Comparison of ENCODE assay signal across 8 cellular contexts in genomic region chr7:141975806-141976523, GRCh38. TPM values are rescaled to one million over a fixed set of nuclear protein-coding genes. Genes with fewer than 3 reads are reported as not detected.
DNase-seq lines count a peak whose midpoint lies in the region; ATAC-seq, FAIRE-seq and TF ChIP-seq lines count a peak whose summit lies in the region.

No MANE protein-coding gene starts in this region.

- DNase-seq in GM12892 (ENCODE audit: insufficient read length) = peak; percentile 33
- peak; percentile 20 for DNase-seq in NCI-H1417 treated with DMSO at 0.1 percent for 48 hours (lab: John Stamatoyannopoulos, UW)
- DNase-seq in T-helper 9 cell = peak; percentile 54
- peak; percentile 60 for DNase-seq in astrocyte of the spinal cord (ENCODE audit: low read depth, low spot score)
- peak; percentile 68 for DNase-seq in iPS DF 6.9 (ENCODE audit: low read depth, low spot score)
- no peak for DNase-seq in middle frontal gyrus (ENCODE audit: extremely low spot score, low spot score)

- peak; percentile 82 for FAIRE-seq in GM12892 (lab: Jason Lieb, UNC)

- WGBS in iPS DF 6.9 (ENCODE audit: insufficient coverage, insufficient read length) = no CpG with 5 or more reads among the region's 21 CpGs

- H3K27ac ChIP-seq in iPS DF 6.9 (ENCODE audit: low read length) (no peak overlapping the region), skin epidermis (peak overlapping the region in 7 of 21 experiments; percentile 19 to 54 (median 46))

- in situ Hi-C loops in astrocyte of the spinal cord (cut with HindIII; ENCODE audit: low sequenced_read_pairs) = no loop called here

- H3K36me3 ChIP-seq in iPS DF 6.9 (ENCODE audit: control insufficient read depth, insufficient read depth, low read length) = no peaks in the 10 kb centered on the region

- H3K4me1 ChIP-seq in iPS DF 6.9 (ENCODE audit: control insufficient read depth, insufficient read depth, low read length) = no peaks in the 10 kb centered on the region

- H3K9me3 ChIP-seq in iPS DF 6.9 (ENCODE audit: control insufficient read depth, insufficient read depth, low read length) = no peaks in the 10 kb centered on the region

- TF ChIP-seq POLR2A in GM12892 (IDR thresholded peaks at IDR 0.05; ENCODE audit: low read depth, low read length) = no peak

- H3K27me3 ChIP-seq in iPS DF 6.9 (ENCODE audit: control insufficient read depth, insufficient read depth, low read length) = no peaks in the 10 kb centered on the region

- TF ChIP-seq CTCF in astrocyte of the spinal cord (IDR thresholded peaks at IDR 0.05; ENCODE audit: low read depth, low read length) = peak; percentile 93

- peak overlapping the region; percentile 14 for H3K4me3 ChIP-seq in astrocyte of the spinal cord (ENCODE audit: low read depth, low read length)
- H3K4me3 ChIP-seq in iPS DF 6.9 (ENCODE audit: low read length) = no peak overlapping the region
- H3K4me3 ChIP-seq in skin epidermis = peak overlapping the region in 5 of 7 experiments; percentile 8 to 31 (median 13)

- peak; percentile 81 for ATAC-seq in HG02759 (IDR thresholded peaks at IDR 0.05; ENCODE audit: unreplicated experiment)

RNA-seq across cellular contexts. Expression of gene TAS2R38, which starts 2.4 kb away (rescaled TPM):
- not detected for polyA plus RNA-seq in GM12892 (2012; ENCODE audit: missing spikeins)

RNA-seq across cellular contexts. Expression of gene MGAM, which starts 19.7 kb away (rescaled TPM):
- polyA plus RNA-seq in GM12892 (2012; ENCODE audit: missing spikeins) = 0.23 TPM

RNA-seq across cellular contexts. Expression of gene CLEC5A, which starts 29.2 kb away (rescaled TPM):
- not detected for polyA plus RNA-seq in GM12892 (2012; ENCODE audit: missing spikeins)

RNA-seq across cellular contexts. Expression of gene OR9A4, which starts 59.8 kb away (rescaled TPM):
- not detected for polyA plus RNA-seq in GM12892 (2012; ENCODE audit: missing spikeins)
